10 cellular contexts compared by ENCODE assay signal in genomic region chr21:35925497-35925896, GRCh38.
DNase-seq lines count a peak whose midpoint lies in the region; ATAC-seq and TF ChIP-seq lines count a peak whose summit lies in the region.
"Had no signal": no experiment of that assay in that cellular context is flagged by ENCODE, and none has a peak within 500 bp of the region (broad histone marks: within the 10 kb centered on the region; RNA-seq: fewer than 3 reads in every experiment).

No MANE protein-coding gene starts in this region.

- DNase-seq in A172 (ENCODE audit: low spot score), result peak; percentile 70
- peak; percentile 8 for DNase-seq in GM12865 (ENCODE audit: low read depth)
- no peak for DNase-seq in activated CD8-positive, alpha-beta T cell treated with anti-CD3 and anti-CD28 coated beads, Interleukin-2, amount 10 ng/mL, durations not matched to agents 7 days and 5 days
- peak in 1 of 2 donors; percentile 36 for DNase-seq in left lung
- DNase-seq in DMS153 treated with DMSO at 0.1 percent for 48 hours (lab: John Stamatoyannopoulos, UW; ENCODE audit: unreplicated experiment), result no peak
- no peak for DNase-seq in effector CD8-positive, alpha-beta T cell (lab: John Stamatoyannopoulos, UW)
- DNase-seq in activated CD4-positive, alpha-beta memory T cell treated with anti-CD3 and anti-CD28 coated beads for 36 hours, result no peak
- DNase-seq: activated T-cell treated with anti-CD3 and anti-CD28 coated beads, Interleukin-2, amount 50 U/mL, for 4 hours had no signal

- H3K27ac ChIP-seq in left lung, result peak overlapping the region in 1 of 2 donors; percentile 31
- H3K27ac ChIP-seq: neural progenitor cell had no signal

- peaks cover 10% of the 10 kb centered on the region for H3K27me3 Mint-ChIP-seq in activated CD8-positive, alpha-beta T cell treated with anti-CD3 and anti-CD28 coated beads, Interleukin-2, amount 10 ng/mL, durations not matched to agents 7 days and 5 days (ENCODE audit: low read depth)
- H3K27me3 Mint-ChIP-seq in activated CD4-positive, alpha-beta memory T cell treated with anti-CD3 and anti-CD28 coated beads for 36 hours, result peaks cover 30% of the 10 kb centered on the region

- CTCF ChIA-PET in activated CD8-positive, alpha-beta T cell treated with anti-CD3 and anti-CD28 coated beads, Interleukin-2, amount 10 ng/mL, durations not matched to agents 7 days and 5 days (lab: Charles Lee), result no interaction called here
- CTCF ChIA-PET in activated CD4-positive, alpha-beta memory T cell treated with anti-CD3 and anti-CD28 coated beads for 36 hours (lab: Charles Lee), result no interaction called here

- H3K9me3 ChIP-seq in left lung, result no peaks in the 10 kb centered on the region

- H3K36me3 ChIP-seq in left lung, result no peaks in the 10 kb centered on the region
- H3K36me3 ChIP-seq: neural progenitor cell had no signal

- no peaks in the 10 kb centered on the region for H3K9me3 Mint-ChIP-seq in activated CD8-positive, alpha-beta T cell treated with anti-CD3 and anti-CD28 coated beads, Interleukin-2, amount 10 ng/mL, durations not matched to agents 7 days and 5 days (ENCODE audit: insufficient read depth)
- H3K9me3 Mint-ChIP-seq in activated CD4-positive, alpha-beta memory T cell treated with anti-CD3 and anti-CD28 coated beads for 36 hours, result no peaks in the 10 kb centered on the region
- H3K9me3 Mint-ChIP-seq: activated T-cell treated with anti-CD3 and anti-CD28 coated beads, Interleukin-2, amount 50 U/mL, for 4 hours had no signal

- no peak overlapping the region for H3K27ac Mint-ChIP-seq in activated CD8-positive, alpha-beta T cell treated with anti-CD3 and anti-CD28 coated beads, Interleukin-2, amount 10 ng/mL, durations not matched to agents 7 days and 5 days
- H3K27ac Mint-ChIP-seq in activated CD4-positive, alpha-beta memory T cell treated with anti-CD3 and anti-CD28 coated beads for 36 hours, result no peak overlapping the region
- H3K27ac Mint-ChIP-seq: neural progenitor cell had no signal

- peak; percentile 56 for ATAC-seq in activated CD8-positive, alpha-beta T cell treated with anti-CD3 and anti-CD28 coated beads, Interleukin-2, amount 10 ng/mL, durations not matched to agents 7 days and 5 days
- ATAC-seq in left lung (peak; percentile 49), HG03196 (IDR thresholded peaks at IDR 0.05; ENCODE audit: unreplicated experiment) (no peak)

- no peaks in the 10 kb centered on the region for H3K36me3 Mint-ChIP-seq in activated CD8-positive, alpha-beta T cell treated with anti-CD3 and anti-CD28 coated beads, Interleukin-2, amount 10 ng/mL, durations not matched to agents 7 days and 5 days (ENCODE audit: low read depth)
- no peaks in the 10 kb centered on the region for H3K36me3 Mint-ChIP-seq in activated CD4-positive, alpha-beta memory T cell treated with anti-CD3 and anti-CD28 coated beads for 36 hours
- H3K36me3 Mint-ChIP-seq: neural progenitor cell had no signal

- H3K4me1 ChIP-seq in left lung, result peaks cover 0 to 12% of the 10 kb centered on the region in 2 donors
- H3K4me1 ChIP-seq: neural progenitor cell had no signal

- H3K4me3 ChIP-seq in GM12865 (ENCODE audit: low read depth, low read length) (no peak overlapping the region), left lung (no peak overlapping the region)
- H3K4me3 ChIP-seq: neural progenitor cell had no signal

- H3K27me3 ChIP-seq in left lung, result no peaks in the 10 kb centered on the region
- H3K27me3 ChIP-seq: neural progenitor cell had no signal

- H3K4me3 Mint-ChIP-seq in activated CD8-positive, alpha-beta T cell treated with anti-CD3 and anti-CD28 coated beads, Interleukin-2, amount 10 ng/mL, durations not matched to agents 7 days and 5 days, result no peak overlapping the region
- no peak overlapping the region for H3K4me3 Mint-ChIP-seq in activated CD4-positive, alpha-beta memory T cell treated with anti-CD3 and anti-CD28 coated beads for 36 hours
- H3K4me3 Mint-ChIP-seq: activated T-cell treated with anti-CD3 and anti-CD28 coated beads, Interleukin-2, amount 50 U/mL, for 4 hours; neural progenitor cell had no signal

- TF ChIP-seq CTCF in GM12865 (IDR thresholded peaks at IDR 0.05; ENCODE audit: insufficient read depth, low read depth, low read length, missing control alignments) (no peak), left lung (IDR thresholded peaks at IDR 0.05) (no peak)

- H3K4me1 Mint-ChIP-seq in activated CD8-positive, alpha-beta T cell treated with anti-CD3 and anti-CD28 coated beads, Interleukin-2, amount 10 ng/mL, durations not matched to agents 7 days and 5 days (ENCODE audit: low read depth), result no peaks in the 10 kb centered on the region
- no peaks in the 10 kb centered on the region for H3K4me1 Mint-ChIP-seq in activated CD4-positive, alpha-beta memory T cell treated with anti-CD3 and anti-CD28 coated beads for 36 hours (ENCODE audit: low read depth)

- POLR2A ChIA-PET in activated CD8-positive, alpha-beta T cell treated with anti-CD3 and anti-CD28 coated beads, Interleukin-2, amount 10 ng/mL, durations not matched to agents 7 days and 5 days (lab: Charles Lee), result no interaction called here
- POLR2A ChIA-PET in activated CD4-positive, alpha-beta memory T cell treated with anti-CD3 and anti-CD28 coated beads for 36 hours (lab: Charles Lee), result interaction anchor here (0.9 kb wide), 1 partner anchor 134 kb away, joined by 3 read pairs; the partner anchor contains the start of gene SETD4

- intact Hi-C loops in left lung (cut with DNase I), result no loop called here
- intact Hi-C loops in activated CD4-positive, alpha-beta memory T cell treated with anti-CD3 and anti-CD28 coated beads for 36 hours (cut with micrococcal nuclease), result no loop called here

Comparison
In these comparisons a context has a peak if more than half of its experiments do, and no peak if none do; other contexts are left out.
1. DNase-seq: peak in A172 (single experiment) and GM12865 (single experiment); none in activated CD8-positive, alpha-beta T cell treated with anti-CD3 and anti-CD28 coated beads, Interleukin-2, amount 10 ng/mL, durations not matched to agents 7 days and 5 days (single experiment), DMS153 treated with DMSO at 0.1 percent for 48 hours (single experiment), effector CD8-positive, alpha-beta T cell (single experiment) and activated CD4-positive, alpha-beta memory T cell treated with anti-CD3 and anti-CD28 coated beads for 36 hours (single experiment).